14 cellular contexts compared by ENCODE assay signal in the genomic region with DNA sequence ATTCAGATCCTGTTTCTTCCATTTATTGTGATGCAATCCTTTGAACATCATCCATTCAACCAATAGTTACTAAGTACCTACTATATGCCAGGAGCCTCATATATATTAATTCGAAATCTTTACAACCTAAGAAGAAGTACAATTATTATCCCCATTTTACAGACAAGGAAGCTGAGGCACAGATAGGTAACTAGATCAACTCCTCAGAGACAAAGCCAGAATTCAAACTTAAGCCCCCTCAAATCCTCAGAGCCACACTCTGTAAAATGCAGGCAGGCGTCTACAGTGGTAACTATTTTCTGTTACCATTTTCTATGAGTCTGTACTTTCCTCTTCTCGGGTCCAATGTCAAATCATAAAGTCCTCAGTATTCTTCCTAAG.
DNase-seq lines count a peak whose midpoint lies in the region; ATAC-seq and TF ChIP-seq lines count a peak whose summit lies in the region.
"Had no signal": no experiment of that assay in that cellular context is flagged by ENCODE, and none has a peak within 500 bp of the region (broad histone marks: within the 10 kb centered on the region; RNA-seq: fewer than 3 reads in every experiment).

No MANE protein-coding gene starts in this region.

- intact Hi-C loops in right cardiac atrium (cut with DNase I), result loop anchor here in 2 of 4 donors (10.0 kb wide), 1 partner anchor 99 kb away; no protein-coding TSS in a partner anchor
- intact Hi-C loops in lower lobe of right lung (cut with DNase I), result no loop called here

- no peak for DNase-seq in cardiac muscle cell (ENCODE audit: low read depth in 1 of 2, low spot score in 1 of 2)
- no peak for DNase-seq in right cardiac atrium
- DNase-seq in T-cell, result no peak
- DNase-seq in lower lobe of right lung, result no peak
- no peak for DNase-seq in thoracic aorta (ENCODE audit: low spot score)
- no peak for DNase-seq in NCI-H748 treated with DMSO at 0.1 percent for 48 hours (lab: John Stamatoyannopoulos, UW)
- no peak for DNase-seq in mesenteric fat pad (ENCODE audit: low spot score)
- DNase-seq: brain microvascular endothelial cell, kidney glomerular epithelial cell, NCI-H1092, NCI-H2227 treated with DMSO at 0.1 percent for 48 hours, SW 1271 had no signal

- CTCF ChIA-PET in T-cell (lab: Charles Lee), result no interaction called here

- H3K4me3 Mint-ChIP-seq in T-cell, result peak overlapping the region in 1 of 3 donors; percentile 93

- TF ChIP-seq CTCF in cardiac muscle cell (IDR thresholded peaks at IDR 0.05; ENCODE audit: low read depth, low read length), result no peak
- no peak for TF ChIP-seq CTCF in lower lobe of right lung (IDR thresholded peaks at IDR 0.05)
- TF ChIP-seq CTCF in thoracic aorta (IDR thresholded peaks at IDR 0.05), result no peak

- no peaks in the 10 kb centered on the region for H3K27me3 Mint-ChIP-seq in T-cell

- H3K9me3 ChIP-seq in cardiac muscle cell (ENCODE audit: low read depth) (no peaks in the 10 kb centered on the region), right cardiac atrium (ENCODE audit: control insufficient read depth, low read length) (no peaks in the 10 kb centered on the region), lower lobe of right lung (no peaks in the 10 kb centered on the region), thoracic aorta (no peaks in the 10 kb centered on the region)
- H3K9me3 ChIP-seq: tibial nerve had no signal

- no peaks in the 10 kb centered on the region for H3K36me3 Mint-ChIP-seq in T-cell

- H3K27ac Mint-ChIP-seq in T-cell, result peak overlapping the region; percentile 92 to 95

- POLR2A ChIA-PET in T-cell (lab: Charles Lee), result no interaction called here

- ATAC-seq in right cardiac atrium (no peak), T-cell (replicated peaks in 1 of 4) (no peak), lower lobe of right lung (no peak), thoracic aorta (ENCODE audit: insufficient number of reproducible peaks, low FRiP score, low read depth) (no peak), HG02610 (IDR thresholded peaks at IDR 0.05; ENCODE audit: unreplicated experiment) (no peak)

- H3K36me3 ChIP-seq in cardiac muscle cell (no peaks in the 10 kb centered on the region), lower lobe of right lung (peaks cover 1% of the 10 kb centered on the region), thoracic aorta (no peaks in the 10 kb centered on the region)
- H3K36me3 ChIP-seq: brain microvascular endothelial cell, tibial nerve had no signal

- H3K27me3 ChIP-seq in cardiac muscle cell (no peaks in the 10 kb centered on the region), right cardiac atrium (ENCODE audit: control insufficient read depth, insufficient read depth) (no peaks in the 10 kb centered on the region), lower lobe of right lung (ENCODE audit: low read depth) (no peaks in the 10 kb centered on the region), thoracic aorta (replicated peaks; ENCODE audit: insufficient read depth) (no peaks in the 10 kb centered on the region)
- H3K27me3 ChIP-seq: brain microvascular endothelial cell, tibial nerve had no signal

- H3K4me3 ChIP-seq in cardiac muscle cell (no peak overlapping the region), right cardiac atrium (ENCODE audit: low read length) (no peak overlapping the region), lower lobe of right lung (no peak overlapping the region), thoracic aorta (no peak overlapping the region)
- H3K4me3 ChIP-seq: tibial nerve had no signal

- H3K4me1 ChIP-seq in cardiac muscle cell (ENCODE audit: low read depth), result peaks cover 42% of the 10 kb centered on the region
- H3K4me1 ChIP-seq in right cardiac atrium (ENCODE audit: control insufficient read depth, insufficient read depth, low read length), result peaks cover 8% of the 10 kb centered on the region
- H3K4me1 ChIP-seq in lower lobe of right lung, result peaks cover 52% of the 10 kb centered on the region
- peaks cover 24 to 63% of the 10 kb centered on the region in 2 donors for H3K4me1 ChIP-seq in thoracic aorta (ENCODE audit: control insufficient read depth in 1 of 2, low read depth in 2 of 2)

- WGBS in right cardiac atrium, result 96% methylated on average over 3 of the region's 3 CpGs

- H3K27ac ChIP-seq in cardiac muscle cell (peak overlapping the region; percentile 89), right cardiac atrium (ENCODE audit: low read length) (no peak overlapping the region), lower lobe of right lung (peak overlapping the region; percentile 94), thoracic aorta (peak overlapping the region; percentile 96)
- H3K27ac ChIP-seq: brain microvascular endothelial cell had no signal

- H3K9me3 Mint-ChIP-seq in T-cell, result no peaks in the 10 kb centered on the region

- peaks cover 62 to 67% (median 63%) of the 10 kb centered on the region in 3 donors for H3K4me1 Mint-ChIP-seq in T-cell
